ENCODE assay signal across 29 cellular contexts in genomic region chr7:150595361-150595760, GRCh38. TPM values are rescaled to one million over a fixed set of nuclear protein-coding genes. Genes with fewer than 3 reads are reported as not detected.
"Had no signal": no experiment of that assay in that cellular context is flagged by ENCODE, and none has a peak within 500 bp of the region (broad histone marks: within the 10 kb centered on the region; RNA-seq: fewer than 3 reads in every experiment).

No MANE protein-coding gene starts in this region.

- H3K36me3 Mint-ChIP-seq: stimulated activated effector memory CD8-positive, alpha-beta T cell treated with anti-CD3 and anti-CD28 coated beads, Interleukin-12 subunit alpha, Interleukin-12 subunit beta, amount 100 ng/mL, for 72 hours had no signal

- H3K4me3 ChIP-seq: gastrocnemius medialis, lower lobe of right lung, skin epidermis, thoracic aorta had no signal

- ATAC-seq: activated CD8-positive, alpha-beta T cell treated with anti-CD3 and anti-CD28 coated beads for 36 hours; gastrocnemius medialis; lower lobe of right lung; sciatic nerve; stimulated activated effector memory CD8-positive, alpha-beta T cell treated with anti-CD3 and anti-CD28 coated beads, Interleukin-12 subunit alpha, Interleukin-12 subunit beta, amount 100 ng/mL, for 72 hours had no signal

- H3K27ac Mint-ChIP-seq: activated CD4-positive, alpha-beta T cell treated with anti-CD3 and anti-CD28 coated beads, Interleukin-2, amount 10 ng/mL, durations not matched to agents 7 days and 5 days; activated CD8-positive, alpha-beta T cell treated with anti-CD3 and anti-CD28 coated beads for 36 hours; activated naive CD4-positive, alpha-beta T cell treated with anti-CD3 and anti-CD28 coated beads, Interleukin-2, amount 10 ng/mL, durations not matched to agents 7 days and 5 days; dendritic cell treated with granulocyte-macrophage colony-stimulating factor and Interleukin-4, amounts not matched to agents 40 ng/mL and 50 ng/mL, for 4 days; nephron progenitor cell; stimulated activated effector memory CD8-positive, alpha-beta T cell treated with anti-CD3 and anti-CD28 coated beads, Interleukin-12 subunit alpha, Interleukin-12 subunit beta, amount 100 ng/mL, for 72 hours; stimulated activated naive CD8-positive, alpha-beta T cell treated with anti-CD3 and anti-CD28 coated beads, Interleukin-15, Interleukin-2, amounts not matched to agents 100 ng/mL and 50 ng/mL, for 24 hours had no signal

- H3K4me3 Mint-ChIP-seq: activated CD4-positive, alpha-beta T cell treated with anti-CD3 and anti-CD28 coated beads, Interleukin-2, amount 10 ng/mL, durations not matched to agents 7 days and 5 days; activated CD8-positive, alpha-beta T cell treated with anti-CD3 and anti-CD28 coated beads for 36 hours; activated naive CD4-positive, alpha-beta T cell treated with anti-CD3 and anti-CD28 coated beads, Interleukin-2, amount 10 ng/mL, durations not matched to agents 7 days and 5 days; central memory CD8-positive, alpha-beta T cell; dendritic cell treated with granulocyte-macrophage colony-stimulating factor and Interleukin-4, amounts not matched to agents 40 ng/mL and 50 ng/mL, for 4 days; nephron progenitor cell; stimulated activated effector memory CD8-positive, alpha-beta T cell treated with anti-CD3 and anti-CD28 coated beads, Interleukin-12 subunit alpha, Interleukin-12 subunit beta, amount 100 ng/mL, for 72 hours; stimulated activated naive CD8-positive, alpha-beta T cell treated with anti-CD3 and anti-CD28 coated beads, Interleukin-15, Interleukin-2, amounts not matched to agents 100 ng/mL and 50 ng/mL, for 24 hours had no signal

- H3K4me1 Mint-ChIP-seq: nephron progenitor cell had no signal

- H3K27ac ChIP-seq: lower lobe of right lung, neutrophil, thoracic aorta had no signal

- DNase-seq: activated CD4-positive, alpha-beta T cell treated with anti-CD3 and anti-CD28 coated beads, Interleukin-2, amount 10 ng/mL, durations not matched to agents 7 days and 5 days; activated CD4-positive, CD25-positive, alpha-beta regulatory T cell treated with anti-CD3 and anti-CD28 coated beads, Interleukin-2, amount 50 U/mL, for 72 hours; activated CD8-positive, alpha-beta T cell treated with anti-CD3 and anti-CD28 coated beads for 36 hours; activated effector memory CD4-positive, alpha-beta T cell treated with anti-CD3 and anti-CD28 coated beads, Interleukin-2, amount 50 U/mL, for 16 hours; activated naive CD4-positive, alpha-beta T cell treated with anti-CD3 and anti-CD28 coated beads, Interleukin-2, amount 10 ng/mL, durations not matched to agents 7 days and 5 days; activated T-cell treated with anti-CD3 and anti-CD28 coated beads, Interleukin-2, amount 50 U/mL, for 48 hours; anterior cingulate cortex; effector CD8-positive, alpha-beta T cell; erythroblast; gastrocnemius medialis; hypothalamus; lower lobe of right lung; mesenchymal stem cell; nephron progenitor cell; stimulated activated CD4-positive, alpha-beta T cell treated with anti-CD3 and anti-CD28 coated beads, Interleukin-12 subunit alpha, Interleukin-12 subunit beta, amount 100 ng/mL, for 4 hours; stimulated activated CD4-positive, alpha-beta T cell treated with anti-CD3 and anti-CD28 coated beads, Interleukin-4, amount 100 ng/mL, for 1 hour; T-helper 2 cell; trophoblast cell had no signal

- H3K27me3 Mint-ChIP-seq: activated CD4-positive, alpha-beta T cell treated with anti-CD3 and anti-CD28 coated beads, Interleukin-2, amount 10 ng/mL, durations not matched to agents 7 days and 5 days; activated CD8-positive, alpha-beta T cell treated with anti-CD3 and anti-CD28 coated beads for 36 hours; activated naive CD4-positive, alpha-beta T cell treated with anti-CD3 and anti-CD28 coated beads, Interleukin-2, amount 10 ng/mL, durations not matched to agents 7 days and 5 days; central memory CD8-positive, alpha-beta T cell; stimulated activated naive CD8-positive, alpha-beta T cell treated with anti-CD3 and anti-CD28 coated beads, Interleukin-15, Interleukin-2, amounts not matched to agents 100 ng/mL and 50 ng/mL, for 24 hours had no signal

- H3K27me3 ChIP-seq: gastrocnemius medialis, neutrophil had no signal

- H3K36me3 ChIP-seq: gastrocnemius medialis, lower lobe of right lung, neutrophil, thoracic aorta had no signal

- H3K9me3 ChIP-seq: gastrocnemius medialis, neutrophil had no signal

- H3K4me1 ChIP-seq: gastrocnemius medialis, lower lobe of right lung had no signal

RNA-seq across cellular contexts. Expression of gene GIMAP4, which starts 28.2 kb away (rescaled TPM):
- total RNA-seq: bronchial epithelial cell, osteocyte had no signal

RNA-seq across cellular contexts. Expression of gene GIMAP6, which starts 36.8 kb away (rescaled TPM):
- total RNA-seq: bronchial epithelial cell, kidney epithelial cell, osteocyte had no signal
